Comparison of ENCODE assay signal across 24 cellular contexts in genomic region chr12:46518729-46519128, GRCh38.
DNase-seq lines count a peak whose midpoint lies in the region; ATAC-seq and TF ChIP-seq lines count a peak whose summit lies in the region.
"Had no signal": no experiment of that assay in that cellular context is flagged by ENCODE, and none has a peak within 500 bp of the region (broad histone marks: within the 10 kb centered on the region; RNA-seq: fewer than 3 reads in every experiment).

No MANE protein-coding gene starts in this region.

- intact Hi-C loops in activated CD4-positive, alpha-beta T cell treated with anti-CD3 and anti-CD28 coated beads for 36 hours (cut with DNase I, micrococcal nuclease), result loop anchor here (5.0 kb wide), 3 partner anchors 39 to 144 kb away; no protein-coding TSS in a partner anchor

- peak in 1 of 2 donors; percentile 4 for TF ChIP-seq EP300 in tibial nerve (IDR thresholded peaks at IDR 0.05)

- no peaks in the 10 kb centered on the region for H3K9me3 ChIP-seq in tibial nerve

- H3K27me3 ChIP-seq in tibial nerve, result no peaks in the 10 kb centered on the region

- no peak for DNase-seq in activated CD4-positive, alpha-beta T cell treated with anti-CD3 and anti-CD28 coated beads for 36 hours
- DNase-seq in activated CD4-positive, alpha-beta T cell treated with anti-CD3 and anti-CD28 coated beads, Interleukin-2, amount 50 U/mL, for 4 hours, result no peak
- DNase-seq in coronary artery (ENCODE audit: low spot score), result no peak
- DNase-seq in tibial nerve (ENCODE audit: low spot score in 2 of 2), result no peak
- DNase-seq in effector CD4-positive, alpha-beta T cell, result no peak
- DNase-seq: 8988T; activated CD4-positive, CD25-positive, alpha-beta regulatory T cell; COR-L47; cortex of kidney; H9; hypothalamus; islet precursor cell; KBM-7; naive thymus-derived CD4-positive, alpha-beta T cell; NCI-H1048; NCI-H2081 treated with DMSO at 0.1 percent for 48 hours; SK-N-SH had no signal

- TF ChIP-seq CTCF in coronary artery (IDR thresholded peaks at IDR 0.05) (no peak), nephron (IDR thresholded peaks at IDR 0.05; ENCODE audit: unreplicated experiment in 3 of 3) (no peak), tibial nerve (IDR thresholded peaks at IDR 0.05) (no peak)

- no peaks in the 10 kb centered on the region for H3K27me3 Mint-ChIP-seq in activated CD4-positive, alpha-beta T cell treated with anti-CD3 and anti-CD28 coated beads for 36 hours
- no peaks in the 10 kb centered on the region for H3K27me3 Mint-ChIP-seq in nephron (ENCODE audit: low read depth)
- H3K27me3 Mint-ChIP-seq: B cell; memory B cell; naive thymus-derived CD4-positive, alpha-beta T cell; type B pancreatic cell had no signal

- no peak for TF ChIP-seq POLR2A in tibial nerve (IDR thresholded peaks at IDR 0.05)

- H3K36me3 Mint-ChIP-seq in activated CD4-positive, alpha-beta T cell treated with anti-CD3 and anti-CD28 coated beads for 36 hours (ENCODE audit: low read depth), result no peaks in the 10 kb centered on the region
- no peaks in the 10 kb centered on the region for H3K36me3 Mint-ChIP-seq in nephron (ENCODE audit: low read depth)
- H3K36me3 Mint-ChIP-seq: type B pancreatic cell had no signal

- WGBS in tibial nerve, 2 donors, result 65 to 77% methylated on average over 3 of the region's 3 CpGs

- no peak overlapping the region for H3K4me3 ChIP-seq in coronary artery
- no peak overlapping the region for H3K4me3 ChIP-seq in tibial nerve

- peak overlapping the region; percentile 48 for H3K27ac Mint-ChIP-seq in activated CD4-positive, alpha-beta T cell treated with anti-CD3 and anti-CD28 coated beads for 36 hours
- H3K27ac Mint-ChIP-seq in nephron, result peak overlapping the region; percentile 12 to 56 (median 50)
- H3K27ac Mint-ChIP-seq: B cell, memory B cell had no signal

- POLR2A ChIA-PET in activated CD4-positive, alpha-beta T cell treated with anti-CD3 and anti-CD28 coated beads for 36 hours (lab: Charles Lee), result no interaction called here

- ATAC-seq in activated CD4-positive, alpha-beta T cell treated with anti-CD3 and anti-CD28 coated beads for 36 hours, result no peak
- no peak for ATAC-seq in HG03520 (IDR thresholded peaks at IDR 0.05; ENCODE audit: unreplicated experiment)
- ATAC-seq in HG02642 (IDR thresholded peaks at IDR 0.05; ENCODE audit: poor library complexity, unreplicated experiment), result no peak
- ATAC-seq: naive thymus-derived CD4-positive, alpha-beta T cell had no signal

- no peaks in the 10 kb centered on the region for H3K36me3 ChIP-seq in tibial nerve

- no peaks in the 10 kb centered on the region for H3K9me3 Mint-ChIP-seq in activated CD4-positive, alpha-beta T cell treated with anti-CD3 and anti-CD28 coated beads for 36 hours (ENCODE audit: low read depth)
- H3K9me3 Mint-ChIP-seq in nephron, result peaks cover 4% of the 10 kb centered on the region
- H3K9me3 Mint-ChIP-seq: H9, memory B cell, type B pancreatic cell had no signal

- peaks cover 64% of the 10 kb centered on the region for H3K4me1 Mint-ChIP-seq in activated CD4-positive, alpha-beta T cell treated with anti-CD3 and anti-CD28 coated beads for 36 hours
- H3K4me1 Mint-ChIP-seq in nephron, result peaks cover 38% of the 10 kb centered on the region

- H3K4me1 ChIP-seq in tibial nerve, result peaks cover 0 to 46% (median 14%) of the 10 kb centered on the region in 4 donors

- H3K27ac ChIP-seq in coronary artery, result peak overlapping the region; percentile 55 to 69
- H3K27ac ChIP-seq in tibial nerve, result peak overlapping the region in 3 of 4 donors; percentile 48 to 75 (median 65)
- H3K27ac ChIP-seq: parathyroid adenoma had no signal

- no peak overlapping the region for H3K4me3 Mint-ChIP-seq in activated CD4-positive, alpha-beta T cell treated with anti-CD3 and anti-CD28 coated beads for 36 hours
- H3K4me3 Mint-ChIP-seq in nephron, result no peak overlapping the region
- H3K4me3 Mint-ChIP-seq: B cell, H9, memory B cell, type B pancreatic cell had no signal

- CTCF ChIA-PET in activated CD4-positive, alpha-beta T cell treated with anti-CD3 and anti-CD28 coated beads for 36 hours (lab: Charles Lee), result no interaction called here
